In the genomic region with DNA sequence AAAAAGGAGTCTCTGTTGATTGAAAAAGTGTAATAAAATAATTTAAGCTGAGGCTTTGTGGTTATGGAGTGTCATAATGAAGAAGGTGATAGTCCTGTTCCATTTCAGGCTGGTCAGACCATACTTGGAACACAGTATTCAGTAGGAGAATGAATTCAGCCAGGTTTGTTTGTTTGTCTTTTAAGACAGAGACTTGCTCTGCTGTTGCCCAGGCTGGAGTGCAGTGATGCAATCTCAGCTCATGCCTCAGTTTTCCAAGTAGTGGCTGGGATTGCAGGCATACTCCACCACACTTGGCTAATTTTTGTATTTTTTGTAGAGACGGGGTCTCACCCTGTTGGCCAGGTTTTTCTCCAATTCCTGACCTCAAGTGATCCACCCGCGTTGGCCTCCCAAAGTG, we compare ENCODE assay signal across 1 cellular context.
TF ChIP-seq lines count a peak whose summit lies in the region.

No MANE protein-coding gene starts in this region.

TF ChIP-seq in K562, 482 proteins besides CTCF, POLR2A, EP300 and RAD21:
- TF ChIP-seq ZNF551 (CRISPR knock-in tag; IDR thresholded peaks at IDR 0.05) (no peak), MTF1 (CRISPR knock-in tag; IDR thresholded peaks at IDR 0.05; ENCODE audit: borderline replicate concordance) (no peak), CEBPB (tag; IDR thresholded peaks at IDR 0.05) (peak; percentile 21; the same call in 1 of the 2 replicates), HDAC1 (IDR thresholded peaks at IDR 0.05) (no peak), EP400 (IDR thresholded peaks at IDR 0.05) (no peak), BCL6 (CRISPR knock-in tag; IDR thresholded peaks at IDR 0.05) (no peak), E2F3 (CRISPR knock-in tag; IDR thresholded peaks at IDR 0.05) (no peak), ZNF224 (CRISPR knock-in tag; IDR thresholded peaks at IDR 0.05) (no peak), NELFE (IDR thresholded peaks at IDR 0.05; ENCODE audit: insufficient read depth, insufficient read length) (no peak), CEBPG (CRISPR knock-in tag; IDR thresholded peaks at IDR 0.05) (no peak), CEBPG (tag; conservative IDR thresholded peaks at IDR 0.05 in 1 of 2, IDR thresholded peaks at IDR 0.05 in 1 of 2) (peak in 1 of 2 experiments; percentile 18; a peak in 1 of 4 replicates), LARP7 (IDR thresholded peaks at IDR 0.05) (no peak), BRF1 (IDR thresholded peaks at IDR 0.05; ENCODE audit: borderline replicate concordance, extremely low read depth, insufficient read length) (no peak)
- TF ChIP-seq, protein P1, sequence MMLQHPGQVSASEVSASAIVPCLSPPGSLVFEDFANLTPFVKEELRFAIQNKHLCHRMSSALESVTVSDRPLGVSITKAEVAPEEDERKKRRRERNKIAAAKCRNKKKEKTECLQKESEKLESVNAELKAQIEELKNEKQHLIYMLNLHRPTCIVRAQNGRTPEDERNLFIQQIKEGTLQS (IDR thresholded peaks at IDR 0.05) = peak; percentile 44; the same call in 1 of the 2 replicates
- TF ChIP-seq, protein P1 (CRISPR knock-in tag; conservative IDR thresholded peaks at IDR 0.05) = no peak
- TF ChIP-seq, protein P2, sequence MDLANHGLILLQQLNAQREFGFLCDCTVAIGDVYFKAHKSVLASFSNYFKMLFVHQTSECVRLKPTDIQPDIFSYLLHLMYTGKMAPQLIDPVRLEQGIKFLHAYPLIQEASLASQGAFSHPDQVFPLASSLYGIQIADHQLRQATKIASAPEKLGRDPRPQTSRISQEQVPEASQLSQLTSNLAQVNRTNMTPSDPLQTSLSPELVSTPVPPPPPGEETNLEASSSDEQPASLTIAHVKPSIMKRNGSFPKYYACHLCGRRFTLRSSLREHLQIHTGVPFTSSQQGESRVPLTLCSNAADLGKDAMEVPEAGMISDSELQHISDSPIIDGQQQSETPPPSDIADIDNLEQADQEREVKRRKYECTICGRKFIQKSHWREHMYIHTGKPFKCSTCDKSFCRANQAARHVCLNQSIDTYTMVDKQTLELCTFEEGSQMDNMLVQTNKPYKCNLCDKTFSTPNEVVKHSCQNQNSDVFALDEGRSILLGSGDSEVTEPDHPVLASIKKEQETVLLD (IDR thresholded peaks at IDR 0.05) = no peak
